ENCODE assay signal across 24 cellular contexts in the genomic region with DNA sequence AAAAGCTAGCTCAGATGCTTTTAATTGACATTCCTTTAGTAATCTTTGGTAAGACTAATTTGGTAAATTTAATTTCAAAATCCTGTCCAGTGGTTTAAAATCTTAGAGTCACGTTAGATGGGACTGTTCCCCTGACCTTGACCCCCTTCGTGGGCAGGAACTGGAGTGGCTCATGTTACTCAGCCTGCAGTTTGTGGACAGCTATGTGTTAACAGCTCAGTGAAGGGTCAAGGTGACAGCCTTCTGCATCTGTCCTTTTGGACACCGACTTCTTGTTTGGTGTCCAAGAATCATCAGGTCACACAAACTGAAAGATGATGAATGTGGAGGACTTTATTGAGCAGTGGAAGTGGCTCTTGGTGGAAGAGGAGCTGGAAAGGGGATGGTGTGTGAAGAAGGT. TPM values are rescaled to one million over a fixed set of nuclear protein-coding genes. Genes with fewer than 3 reads are reported as not detected.
"Had no signal": no experiment of that assay in that cellular context is flagged by ENCODE, and none has a peak within 500 bp of the region (broad histone marks: within the 10 kb centered on the region; RNA-seq: fewer than 3 reads in every experiment).

No MANE protein-coding gene starts in this region.

- H3K27me3 ChIP-seq: MG63, SJSA1 had no signal

- H3K4me1 ChIP-seq: SJSA1 had no signal

- FAIRE-seq: RCC 7860 had no signal

- DNase-seq: Karpas-422, KG1, MG63, NCI-H1092, NCI-H1105 treated with DMSO at 0.1 percent for 48 hours, NCI-H1417 treated with DMSO at 0.1 percent for 48 hours, NCI-H146, NCI-H1694 treated with DMSO at 0.1 percent for 48 hours, NCI-H1930, NCI-H2081, NCI-H2107, NCI-H2227 treated with DMSO at 0.1 percent for 48 hours, NCI-H524, NCI-H526 treated with DMSO at 0.1 percent for 48 hours, NCI-H748 treated with DMSO at 0.1 percent for 48 hours, Right ventricle myocardium superior, RPMI8226, SIG-M5 had no signal

- H3K36me3 ChIP-seq: MG63, SJSA1 had no signal

- H3K27ac ChIP-seq: HL-60, SJSA1, SK-N-MC had no signal

- H3K4me3 ChIP-seq: MG63, SJSA1, SK-N-MC had no signal

- H3K9me3 ChIP-seq: MG63, SJSA1 had no signal

RNA-seq across cellular contexts. Expression of a gene that starts 2.9 kb away (rescaled TPM):
- total RNA-seq: IMR-90, NCI-H460, Right ventricle myocardium superior, SJSA1 had no signal
- polyA plus RNA-seq: IMR-90 had no signal

RNA-seq across cellular contexts. Expression of a gene that starts 37.9 kb away (rescaled TPM):
- total RNA-seq: IMR-90, NCI-H460, Right ventricle myocardium superior, SJSA1 had no signal
- polyA plus RNA-seq: IMR-90 had no signal
